Comparison of ENCODE assay signal across 28 cellular contexts in genomic region chr5:148297695-148298094, GRCh38. TPM values are rescaled to one million over a fixed set of nuclear protein-coding genes. Genes with fewer than 3 reads are reported as not detected.
"Had no signal": no experiment of that assay in that cellular context is flagged by ENCODE, and none has a peak within 500 bp of the region (broad histone marks: within the 10 kb centered on the region; RNA-seq: fewer than 3 reads in every experiment).

No MANE protein-coding gene starts in this region.

- H3K4me1 ChIP-seq: esophagus squamous epithelium, heart left ventricle, prostate gland, testis, vagina had no signal

- H3K4me3 ChIP-seq: esophagus squamous epithelium, heart left ventricle, lung, prostate gland, testis, vagina had no signal

- H3K4me3 Mint-ChIP-seq: activated T-cell treated with anti-CD3 and anti-CD28 coated beads, Interleukin-2, amount 50 U/mL, for 24 hours; activated T-helper 17 cell treated with anti-CD3 and anti-CD28 coated beads, Interleukin-2, amount 50 U/mL, for 72 hours; brain; natural killer cell; stimulated activated naive B cell treated with anti-CD40 and anti-IgM and Interleukin-4, amounts not matched to agents 10 μg/mL and 1 μg/mL and 100 μg/mL, for 72 hours had no signal

- H3K36me3 Mint-ChIP-seq: activated naive CD4-positive, alpha-beta T cell treated with anti-CD3 and anti-CD28 coated beads, Interleukin-2, amount 50 U/mL, for 72 hours; brain; natural killer cell; stimulated activated naive B cell treated with anti-CD40 and anti-IgM and Interleukin-4, amounts not matched to agents 10 μg/mL and 1 μg/mL and 100 μg/mL, for 72 hours had no signal

- H3K27me3 ChIP-seq: esophagus squamous epithelium, heart left ventricle, testis, vagina had no signal

- H3K9me3 Mint-ChIP-seq: activated naive CD4-positive, alpha-beta T cell treated with anti-CD3 and anti-CD28 coated beads, Interleukin-2, amount 50 U/mL, for 72 hours; activated T-cell treated with anti-CD3 and anti-CD28 coated beads, Interleukin-2, amount 50 U/mL, for 24 hours; activated T-helper 17 cell treated with anti-CD3 and anti-CD28 coated beads, Interleukin-2, amount 50 U/mL, for 72 hours; brain; natural killer cell; stimulated activated naive B cell treated with anti-CD40 and anti-IgM and Interleukin-4, amounts not matched to agents 10 μg/mL and 1 μg/mL and 100 μg/mL, for 72 hours had no signal

- DNase-seq: activated CD4-positive, alpha-beta T cell treated with anti-CD3 and anti-CD28 coated beads for 1 hour; activated CD4-positive, alpha-beta T cell treated with anti-CD3 and anti-CD28 coated beads, Interleukin-2, amount 50 U/mL, for 1 hour; activated T-cell treated with anti-CD3 and anti-CD28 coated beads, Interleukin-2, amount 50 U/mL, for 24 hours; aorta; central memory CD4-positive, alpha-beta T cell; dermis blood vessel endothelial cell; effector CD8-positive, alpha-beta T cell; esophagus squamous epithelium; heart left ventricle; midbrain; natural killer cell; stimulated activated CD4-positive, alpha-beta T cell treated with anti-CD3 and anti-CD28 coated beads, Interleukin-2, amount 100 ng/mL, for 48 hours; stimulated activated CD8-positive, alpha-beta memory T cell treated with anti-CD3 and anti-CD28 coated beads, Interleukin-4, amount 100 ng/mL, for 48 hours; stimulated activated naive B cell treated with anti-CD40 and anti-IgM and Interleukin-4, amounts not matched to agents 10 μg/mL and 1 μg/mL and 100 μg/mL, for 72 hours; testis; trophoblast cell; WERI-Rb-1 had no signal

- H3K9me3 ChIP-seq: esophagus squamous epithelium, heart left ventricle, prostate gland, testis, vagina had no signal

- ATAC-seq: activated naive CD4-positive, alpha-beta T cell treated with anti-CD3 and anti-CD28 coated beads, Interleukin-2, amount 50 U/mL, for 72 hours; activated T-helper 17 cell treated with anti-CD3 and anti-CD28 coated beads, Interleukin-2, amount 50 U/mL, for 72 hours; heart left ventricle; left lobe of liver; natural killer cell; stimulated activated naive B cell treated with anti-CD40 and anti-IgM and Interleukin-4, amounts not matched to agents 10 μg/mL and 1 μg/mL and 100 μg/mL, for 72 hours had no signal

- H3K27ac ChIP-seq: esophagus squamous epithelium, heart left ventricle, prostate gland, testis, vagina, WERI-Rb-1 had no signal

- H3K36me3 ChIP-seq: esophagus squamous epithelium, heart left ventricle, prostate gland, vagina, WERI-Rb-1 had no signal

- H3K27ac Mint-ChIP-seq: activated naive CD4-positive, alpha-beta T cell treated with anti-CD3 and anti-CD28 coated beads, Interleukin-2, amount 50 U/mL, for 72 hours; activated T-cell treated with anti-CD3 and anti-CD28 coated beads, Interleukin-2, amount 50 U/mL, for 24 hours; activated T-helper 17 cell treated with anti-CD3 and anti-CD28 coated beads, Interleukin-2, amount 50 U/mL, for 72 hours; brain; natural killer cell; stimulated activated naive B cell treated with anti-CD40 and anti-IgM and Interleukin-4, amounts not matched to agents 10 μg/mL and 1 μg/mL and 100 μg/mL, for 72 hours had no signal

- H3K27me3 Mint-ChIP-seq: activated T-cell treated with anti-CD3 and anti-CD28 coated beads, Interleukin-2, amount 50 U/mL, for 24 hours; activated T-helper 17 cell treated with anti-CD3 and anti-CD28 coated beads, Interleukin-2, amount 50 U/mL, for 72 hours; brain; stimulated activated naive B cell treated with anti-CD40 and anti-IgM and Interleukin-4, amounts not matched to agents 10 μg/mL and 1 μg/mL and 100 μg/mL, for 72 hours had no signal

- H3K4me1 Mint-ChIP-seq: activated T-helper 17 cell treated with anti-CD3 and anti-CD28 coated beads, Interleukin-2, amount 50 U/mL, for 72 hours; brain; natural killer cell; stimulated activated naive B cell treated with anti-CD40 and anti-IgM and Interleukin-4, amounts not matched to agents 10 μg/mL and 1 μg/mL and 100 μg/mL, for 72 hours had no signal

RNA-seq across cellular contexts. Expression of gene SPINK7, which starts 14.5 kb away (rescaled TPM):
- total RNA-seq: activated naive CD4-positive, alpha-beta T cell treated with anti-CD3 and anti-CD28 coated beads, Interleukin-2, amount 50 U/mL, for 72 hours; activated T-helper 17 cell treated with anti-CD3 and anti-CD28 coated beads, Interleukin-2, amount 50 U/mL, for 72 hours; aorta; dermis blood vessel endothelial cell; heart left ventricle; kidney epithelial cell; left lobe of liver; lung; natural killer cell; osteocyte; prostate gland; T-helper 2 cell treated with Interferon-gamma antibody and Interleukin-4, amounts not matched to agents 100 ng/mL and 5 ng/mL, for 36 hours; testis had no signal
- polyA plus RNA-seq: heart left ventricle, lung had no signal

RNA-seq across cellular contexts. Expression of gene SPINK13, which starts 29.1 kb away (rescaled TPM):
- total RNA-seq: activated naive CD4-positive, alpha-beta T cell treated with anti-CD3 and anti-CD28 coated beads, Interleukin-2, amount 50 U/mL, for 72 hours; activated T-helper 17 cell treated with anti-CD3 and anti-CD28 coated beads, Interleukin-2, amount 50 U/mL, for 72 hours; aorta; dermis blood vessel endothelial cell; esophagus squamous epithelium; heart left ventricle; kidney epithelial cell; left lobe of liver; lung; natural killer cell; osteocyte; prostate gland; T-helper 2 cell treated with Interferon-gamma antibody and Interleukin-4, amounts not matched to agents 100 ng/mL and 5 ng/mL, for 36 hours; vagina had no signal
- polyA plus RNA-seq: aorta, heart left ventricle, lung had no signal

RNA-seq across cellular contexts. Expression of gene SPINK9, which starts 37.7 kb away (rescaled TPM):
- total RNA-seq: activated naive CD4-positive, alpha-beta T cell treated with anti-CD3 and anti-CD28 coated beads, Interleukin-2, amount 50 U/mL, for 72 hours; activated T-helper 17 cell treated with anti-CD3 and anti-CD28 coated beads, Interleukin-2, amount 50 U/mL, for 72 hours; dermis blood vessel endothelial cell; esophagus squamous epithelium; kidney epithelial cell; left lobe of liver; lung; natural killer cell; osteocyte; prostate gland; T-helper 2 cell treated with Interferon-gamma antibody and Interleukin-4, amounts not matched to agents 100 ng/mL and 5 ng/mL, for 36 hours; testis; vagina had no signal
- polyA plus RNA-seq: adipose tissue, aorta, heart left ventricle, lung had no signal

RNA-seq across cellular contexts. Expression of gene MARCOL, which starts 59.4 kb away (rescaled TPM):
- total RNA-seq: activated naive CD4-positive, alpha-beta T cell treated with anti-CD3 and anti-CD28 coated beads, Interleukin-2, amount 50 U/mL, for 72 hours; activated T-helper 17 cell treated with anti-CD3 and anti-CD28 coated beads, Interleukin-2, amount 50 U/mL, for 72 hours; aorta; dermis blood vessel endothelial cell; esophagus squamous epithelium; heart left ventricle; kidney epithelial cell; left lobe of liver; lung; natural killer cell; osteocyte; prostate gland; T-helper 2 cell treated with Interferon-gamma antibody and Interleukin-4, amounts not matched to agents 100 ng/mL and 5 ng/mL, for 36 hours; testis; vagina had no signal
- polyA plus RNA-seq: adipose tissue, aorta, heart left ventricle, lung had no signal
